In genomic region chr6:37303891-37304503, GRCh38 we compare ENCODE assay signal across 9 cellular contexts. TPM values are rescaled to one million over a fixed set of nuclear protein-coding genes. Genes with fewer than 3 reads are reported as not detected.
A peak's percentile ranks its signal among the peaks of the same experiment; 100 is the strongest.
DNase-seq lines count a peak whose midpoint lies in the region; ATAC-seq, FAIRE-seq and TF ChIP-seq lines count a peak whose summit lies in the region.
"Had no signal": no experiment of that assay in that cellular context is flagged by ENCODE, and none has a peak within 500 bp of the region (broad histone marks: within the 10 kb centered on the region; RNA-seq: fewer than 3 reads in every experiment).

No MANE protein-coding gene starts in this region.

- peak; percentile 52 for DNase-seq in activated naive CD4-positive, alpha-beta T cell treated with anti-CD3 and anti-CD28 coated beads for 36 hours
- DNase-seq in activated naive CD4-positive, alpha-beta T cell treated with anti-CD3 and anti-CD28 coated beads, Interleukin-2, amount 50 U/mL, for 16 hours: no peak
- DNase-seq in NB4 (ENCODE audit: low read depth) (peak; percentile 51), MCF 10A (ENCODE audit: unreplicated experiment) (peak; percentile 52), HepG2 (ENCODE audit: low spot score) (peak; percentile 36), GOT3 (lab: John Stamatoyannopoulos, UW) (no peak)

- H3K4me2 ChIP-seq in HepG2 (ENCODE audit: low read depth, low read length): no peak overlapping the region

- no peaks in the 10 kb centered on the region for H3K9me3 ChIP-seq in HepG2 (ENCODE audit: low read length)

- TF ChIP-seq EP300 in HepG2 (IDR thresholded peaks at IDR 0.05; ENCODE audit: low read depth in 2 of 2, low read length in 2 of 2): no peak
- no peak for TF ChIP-seq EP300 in HepG2 (CRISPR knock-in tag; IDR thresholded peaks at IDR 0.05; ENCODE audit: borderline replicate concordance)

- CTCF ChIA-PET in activated naive CD4-positive, alpha-beta T cell treated with anti-CD3 and anti-CD28 coated beads for 36 hours (lab: Charles Lee): interaction anchor here (0.8 kb wide), 1 partner anchor 22 kb away, joined by 4 read pairs; no protein-coding TSS in a partner anchor
- CTCF ChIA-PET in MCF 10A (lab: Yijun Ruan, JAX): interaction anchor here (0.5 to 2.4 kb wide), 12 partner anchors 10 to 1528 kb away, joined by 3 to 15 read pairs (median 4); no protein-coding TSS in a partner anchor
- CTCF ChIA-PET in HepG2 (lab: Yijun Ruan, JAX; ENCODE audit: low intra/inter-chr PET ratio, low total read pairs): interaction anchor here (1.4 kb wide), 1 partner anchor 11 kb away, joined by 3 read pairs; no protein-coding TSS in a partner anchor

- FAIRE-seq in HepG2 (lab: Jason Lieb, UNC): peak; percentile 74

- intact Hi-C loops in activated naive CD4-positive, alpha-beta T cell treated with anti-CD3 and anti-CD28 coated beads for 36 hours (cut with micrococcal nuclease): no loop called here
- intact Hi-C loops in MCF 10A (cut with micrococcal nuclease): no loop called here
- intact Hi-C loops in HepG2 (cut with micrococcal nuclease; ENCODE audit: unreplicated experiment): no loop called here

- no peak overlapping the region for H3K27ac Mint-ChIP-seq in activated naive CD4-positive, alpha-beta T cell treated with anti-CD3 and anti-CD28 coated beads for 36 hours
- peak overlapping the region; percentile 57 for H3K27ac Mint-ChIP-seq in MCF 10A (ENCODE audit: low read depth, unreplicated experiment)

- TF ChIP-seq RAD21 in HepG2 (CRISPR knock-in tag; IDR thresholded peaks at IDR 0.05): no peak

- TF ChIP-seq CTCF in NB4 (IDR thresholded peaks at IDR 0.05; ENCODE audit: low read depth, low read length): peak; percentile 71
- TF ChIP-seq CTCF in MCF 10A (IDR thresholded peaks at IDR 0.05; ENCODE audit: unreplicated experiment): peak; percentile 30
- TF ChIP-seq CTCF in HepG2 (CRISPR knock-in tag; IDR thresholded peaks at IDR 0.05): peak; percentile 73

- no peaks in the 10 kb centered on the region for H3K4me1 ChIP-seq in HepG2 (ENCODE audit: insufficient read depth, low read length)

- TF ChIP-seq POLR2A in NB4 (IDR thresholded peaks at IDR 0.05; ENCODE audit: extremely low read depth, insufficient read length) (no peak), HepG2 (IDR thresholded peaks at IDR 0.05; ENCODE audit: insufficient read depth in 1 of 2, low read depth in 2 of 2, low read length in 2 of 2) (no peak)

- no peak overlapping the region for H3K9ac ChIP-seq in HepG2 (ENCODE audit: insufficient read depth, low read depth, low read length)

- no peak overlapping the region for H3K4me3 Mint-ChIP-seq in activated naive CD4-positive, alpha-beta T cell treated with anti-CD3 and anti-CD28 coated beads for 36 hours
- H3K4me3 Mint-ChIP-seq in MCF 10A (ENCODE audit: unreplicated experiment): no peak overlapping the region
- H3K4me3 Mint-ChIP-seq: dendritic cell treated with granulocyte-macrophage colony-stimulating factor and Interleukin-4, amounts not matched to agents 40 ng/mL and 50 ng/mL, for 4 days had no signal

- H4K20me1 ChIP-seq in HepG2 (ENCODE audit: insufficient read depth, low read length): no peaks in the 10 kb centered on the region

- no peaks in the 10 kb centered on the region for H3K79me2 ChIP-seq in HepG2 (ENCODE audit: insufficient read depth, low read length)

- POLR2A ChIA-PET in MCF 10A (lab: Yijun Ruan, JAX) (interaction anchor here (1.4 kb wide), 1 partner anchor 46 kb away, joined by 3 read pairs; the partner anchor contains the start of genes TBC1D22B and TMEM217), HepG2 (lab: Yijun Ruan, JAX) (no interaction called here)

- 79% methylated on average over 3 of the region's 3 CpGs for WGBS in HepG2 (ENCODE audit: low lambda C conversion rate)

- H3K27ac ChIP-seq in HepG2 (ENCODE audit: extremely low read length, insufficient read depth, low read length): no peak overlapping the region

- peaks cover 13% of the 10 kb centered on the region for H3K36me3 Mint-ChIP-seq in activated naive CD4-positive, alpha-beta T cell treated with anti-CD3 and anti-CD28 coated beads for 36 hours (ENCODE audit: low read depth)
- peaks cover 44% of the 10 kb centered on the region for H3K36me3 Mint-ChIP-seq in MCF 10A (ENCODE audit: insufficient read depth, unreplicated experiment)

- no peaks in the 10 kb centered on the region for H3K27me3 ChIP-seq in HepG2 (ENCODE audit: control insufficient read depth in 1 of 2, insufficient read depth in 2 of 2, low read length in 2 of 2)

- H3K4me3 ChIP-seq in NB4 (ENCODE audit: low read depth, low read length): no peak overlapping the region
- no peak overlapping the region for H3K4me3 ChIP-seq in HepG2 (replicated peaks in 1 of 3; ENCODE audit: insufficient read depth in 1 of 3, low read depth in 2 of 3, low read length in 3 of 3)

- H3K27me3 Mint-ChIP-seq in activated naive CD4-positive, alpha-beta T cell treated with anti-CD3 and anti-CD28 coated beads for 36 hours (ENCODE audit: low read depth): no peaks in the 10 kb centered on the region
- H3K27me3 Mint-ChIP-seq in MCF 10A (ENCODE audit: insufficient read depth, unreplicated experiment): no peaks in the 10 kb centered on the region
- H3K27me3 Mint-ChIP-seq: dendritic cell treated with granulocyte-macrophage colony-stimulating factor and Interleukin-4, amounts not matched to agents 40 ng/mL and 50 ng/mL, for 4 days had no signal

- no peaks in the 10 kb centered on the region for H3K9me3 Mint-ChIP-seq in activated naive CD4-positive, alpha-beta T cell treated with anti-CD3 and anti-CD28 coated beads for 36 hours
- no peaks in the 10 kb centered on the region for H3K9me3 Mint-ChIP-seq in MCF 10A (ENCODE audit: unreplicated experiment)
- H3K9me3 Mint-ChIP-seq: dendritic cell treated with granulocyte-macrophage colony-stimulating factor and Interleukin-4, amounts not matched to agents 40 ng/mL and 50 ng/mL, for 4 days had no signal

- ATAC-seq in HepG2: peak; percentile 85
- no peak for ATAC-seq in HG03175 (IDR thresholded peaks at IDR 0.05; ENCODE audit: unreplicated experiment)
- ATAC-seq in GM21717 (IDR thresholded peaks at IDR 0.05; ENCODE audit: unreplicated experiment): no peak

- peaks cover 17 to 50% of the 10 kb centered on the region in 2 experiments; a peak in 4 of 5 replicates for H3K36me3 ChIP-seq in HepG2 (replicated peaks in 1 of 2; ENCODE audit: control insufficient read depth in 1 of 2, insufficient read depth in 2 of 2, low read length in 2 of 2)

- H2AFZ ChIP-seq in HepG2 (ENCODE audit: low read length): no peak overlapping the region

- in situ Hi-C loops in HepG2 (cut with HindIII; ENCODE audit: extremely low pct_ligation_motif_present, low pct_unique_long_range_greater_than_20kb): no loop called here

- no peaks in the 10 kb centered on the region for H3K4me1 Mint-ChIP-seq in activated naive CD4-positive, alpha-beta T cell treated with anti-CD3 and anti-CD28 coated beads for 36 hours (ENCODE audit: low read depth)
- no peaks in the 10 kb centered on the region for H3K4me1 Mint-ChIP-seq in MCF 10A (ENCODE audit: insufficient read depth, unreplicated experiment)

- BruUV-seq in MCF 10A (replicated peaks; lab: Mats Ljungman, UMichigan): no TSS peak
- BruUV-seq in HepG2 (replicated peaks; lab: Mats Ljungman, UMichigan): no TSS peak

RNA-seq across cellular contexts. Expression of gene TMEM217, which starts 46.1 kb away (rescaled TPM):
- under 1 TPM; 0.81 to 0.95 TPM for total RNA-seq in activated naive CD4-positive, alpha-beta T cell treated with anti-CD3 and anti-CD28 coated beads for 36 hours
- 3.2 and 4.6 TPM in 2 replicates for total RNA-seq in MCF 10A (2022)
- 1.6 and 3.4 TPM in 2 replicates for total RNA-seq in HepG2 (2016; rRNA removed; fragmentation: Illumina TruSeq; extraction: Trizol)
- total RNA-seq in HepG2 (2016; cell fraction: cytosol; rRNA removed; fragmentation: Illumina TruSeq; extraction: Trizol; ENCODE audit: low read depth): 1.1 and 2.0 TPM in 2 replicates
- total RNA-seq in HepG2 (2016; cell fraction: insoluble cytoplasmic fraction; rRNA removed; fragmentation: Illumina TruSeq; extraction: Trizol): 1.9 and 2.0 TPM in 2 replicates
- total RNA-seq in HepG2 (2016; cell fraction: membrane; rRNA removed; fragmentation: Illumina TruSeq; extraction: Trizol): 1.5 and 2.6 TPM in 2 replicates
- 3.4 and 4.3 TPM in 2 replicates for total RNA-seq in HepG2 (2016; cell fraction: nucleus; rRNA removed; fragmentation: Illumina TruSeq; extraction: Trizol)
- 1.8 and 2.3 TPM in 2 replicates for polyA plus RNA-seq in HepG2 (2011; rRNA removed)
- 1.2 and 1.8 TPM in 2 replicates for polyA plus RNA-seq in HepG2 (2011; cell fraction: cytosol; rRNA removed)
- 0.56 and 0.92 TPM in 2 replicates for polyA plus RNA-seq in HepG2 (2011; cell fraction: nucleus; rRNA removed)
- 1.3 and 1.5 TPM in 2 replicates for polyA plus RNA-seq in HepG2 (2012)
- 0.25 and 0.40 TPM in 2 replicates for polyA plus RNA-seq in HepG2 (2016; cell fraction: cytosol; fragmentation: Illumina TruSeq; extraction: Trizol; ENCODE audit: low read depth)
- 2.7 and 3.0 TPM in 2 replicates for polyA plus RNA-seq in HepG2 (2016; cell fraction: insoluble cytoplasmic fraction; fragmentation: Illumina TruSeq; extraction: Trizol; ENCODE audit: low read depth)
- 0.95 and 1.4 TPM in 2 replicates for polyA plus RNA-seq in HepG2 (2016; cell fraction: membrane; fragmentation: Illumina TruSeq; extraction: Trizol; ENCODE audit: low read depth)
- 2.9 and 4.5 TPM in 2 replicates for polyA plus RNA-seq in HepG2 (2016; cell fraction: nucleus; fragmentation: Illumina TruSeq; extraction: Trizol; ENCODE audit: insufficient read depth, low read depth)
- polyA minus RNA-seq in HepG2 (2011; rRNA and poly(A)+ RNA removed; ENCODE audit: low replicate concordance): 1.7 and 2.2 TPM in 2 replicates
- polyA minus RNA-seq in HepG2 (2011; cell fraction: cytosol; rRNA and poly(A)+ RNA removed): 0.97 and 2.3 TPM in 2 replicates
- 2.1 and 2.7 TPM in 2 replicates for polyA minus RNA-seq in HepG2 (2011; cell fraction: nucleus; rRNA and poly(A)+ RNA removed)

RNA-seq across cellular contexts. Expression of gene TBC1D22B, which starts 46.4 kb away (rescaled TPM):
- total RNA-seq in activated naive CD4-positive, alpha-beta T cell treated with anti-CD3 and anti-CD28 coated beads for 36 hours: 10 to 100 TPM; 13.4 to 15.1 TPM
- total RNA-seq in MCF 10A (2022): 12.9 and 14.6 TPM in 2 replicates
- 12.9 and 15.5 TPM in 2 replicates for total RNA-seq in HepG2 (2016; rRNA removed; fragmentation: Illumina TruSeq; extraction: Trizol)
- total RNA-seq in HepG2 (2016; cell fraction: cytosol; rRNA removed; fragmentation: Illumina TruSeq; extraction: Trizol; ENCODE audit: low read depth): 5.1 and 5.5 TPM in 2 replicates
- 12.5 and 13.1 TPM in 2 replicates for total RNA-seq in HepG2 (2016; cell fraction: insoluble cytoplasmic fraction; rRNA removed; fragmentation: Illumina TruSeq; extraction: Trizol)
- total RNA-seq in HepG2 (2016; cell fraction: membrane; rRNA removed; fragmentation: Illumina TruSeq; extraction: Trizol): 18.5 and 19.2 TPM in 2 replicates
- 11.0 and 12.8 TPM in 2 replicates for total RNA-seq in HepG2 (2016; cell fraction: nucleus; rRNA removed; fragmentation: Illumina TruSeq; extraction: Trizol)
- 8.4 and 9.7 TPM in 2 replicates for polyA plus RNA-seq in HepG2 (2011; rRNA removed)
- polyA plus RNA-seq in HepG2 (2011; cell fraction: cytosol; rRNA removed): 9.7 and 10.3 TPM in 2 replicates
- 10.9 and 11.1 TPM in 2 replicates for polyA plus RNA-seq in HepG2 (2011; cell fraction: nucleus; rRNA removed)
- 10.9 and 11.4 TPM in 2 replicates for polyA plus RNA-seq in HepG2 (2012)
- 4.7 and 5.3 TPM in 2 replicates for polyA plus RNA-seq in HepG2 (2016; cell fraction: cytosol; fragmentation: Illumina TruSeq; extraction: Trizol; ENCODE audit: low read depth)
- 17.4 and 20.4 TPM in 2 replicates for polyA plus RNA-seq in HepG2 (2016; cell fraction: insoluble cytoplasmic fraction; fragmentation: Illumina TruSeq; extraction: Trizol; ENCODE audit: low read depth)
- 15.4 and 16.5 TPM in 2 replicates for polyA plus RNA-seq in HepG2 (2016; cell fraction: membrane; fragmentation: Illumina TruSeq; extraction: Trizol; ENCODE audit: low read depth)
- polyA plus RNA-seq in HepG2 (2016; cell fraction: nucleus; fragmentation: Illumina TruSeq; extraction: Trizol; ENCODE audit: insufficient read depth, low read depth): 20.1 and 21.3 TPM in 2 replicates
- polyA minus RNA-seq in HepG2 (2011; rRNA and poly(A)+ RNA removed; ENCODE audit: low replicate concordance): 5.2 and 8.5 TPM in 2 replicates
- 4.5 and 5.4 TPM in 2 replicates for polyA minus RNA-seq in HepG2 (2011; cell fraction: cytosol; rRNA and poly(A)+ RNA removed)
- 10.0 and 11.3 TPM in 2 replicates for polyA minus RNA-seq in HepG2 (2011; cell fraction: nucleus; rRNA and poly(A)+ RNA removed)

RNA-seq across cellular contexts. Expression of gene RNF8, which starts 49.8 kb away (rescaled TPM):
- total RNA-seq in activated naive CD4-positive, alpha-beta T cell treated with anti-CD3 and anti-CD28 coated beads for 36 hours: 10 to 100 TPM; 18.6 to 19.4 TPM
- total RNA-seq in MCF 10A (2022) (22.0 and 23.4 TPM in 2 replicates), HepG2 (2016; rRNA removed; fragmentation: Illumina TruSeq; extraction: Trizol) (47.6 and 65.7 TPM in 2 replicates)
- 16.8 and 18.5 TPM in 2 replicates for total RNA-seq in HepG2 (2016; cell fraction: cytosol; rRNA removed; fragmentation: Illumina TruSeq; extraction: Trizol; ENCODE audit: low read depth)
- 50.2 and 62.5 TPM in 2 replicates for total RNA-seq in HepG2 (2016; cell fraction: insoluble cytoplasmic fraction; rRNA removed; fragmentation: Illumina TruSeq; extraction: Trizol)
- 49.0 and 52.6 TPM in 2 replicates for total RNA-seq in HepG2 (2016; cell fraction: membrane; rRNA removed; fragmentation: Illumina TruSeq; extraction: Trizol)
- 23.5 and 26.1 TPM in 2 replicates for total RNA-seq in HepG2 (2016; cell fraction: nucleus; rRNA removed; fragmentation: Illumina TruSeq; extraction: Trizol)
- 18.1 and 21.8 TPM in 2 replicates for polyA plus RNA-seq in HepG2 (2011; rRNA removed)
- 14.6 and 17.3 TPM in 2 replicates for polyA plus RNA-seq in HepG2 (2011; cell fraction: cytosol; rRNA removed)
- polyA plus RNA-seq in HepG2 (2011; cell fraction: nucleus; rRNA removed): 9.4 and 14.3 TPM in 2 replicates
- 24.3 and 28.0 TPM in 2 replicates for polyA plus RNA-seq in HepG2 (2012)
- 17.6 and 20.1 TPM in 2 replicates for polyA plus RNA-seq in HepG2 (2016; cell fraction: cytosol; fragmentation: Illumina TruSeq; extraction: Trizol; ENCODE audit: low read depth)
- polyA plus RNA-seq in HepG2 (2016; cell fraction: insoluble cytoplasmic fraction; fragmentation: Illumina TruSeq; extraction: Trizol; ENCODE audit: low read depth): 63.7 and 63.8 TPM in 2 replicates
- 35.4 and 37.9 TPM in 2 replicates for polyA plus RNA-seq in HepG2 (2016; cell fraction: membrane; fragmentation: Illumina TruSeq; extraction: Trizol; ENCODE audit: low read depth)
- polyA plus RNA-seq in HepG2 (2016; cell fraction: nucleus; fragmentation: Illumina TruSeq; extraction: Trizol; ENCODE audit: insufficient read depth, low read depth): 31.4 and 32.1 TPM in 2 replicates
- polyA minus RNA-seq in HepG2 (2011; rRNA and poly(A)+ RNA removed; ENCODE audit: low replicate concordance): 3.9 and 9.7 TPM in 2 replicates
- polyA minus RNA-seq in HepG2 (2011; cell fraction: cytosol; rRNA and poly(A)+ RNA removed): 11.1 and 11.7 TPM in 2 replicates
- polyA minus RNA-seq in HepG2 (2011; cell fraction: nucleus; rRNA and poly(A)+ RNA removed): 15.8 and 22.9 TPM in 2 replicates

Comparison
In these comparisons a context has a peak if more than half of its experiments do, and no peak if none do; other contexts are left out.
1. DNase-seq: peak in activated naive CD4-positive, alpha-beta T cell treated with anti-CD3 and anti-CD28 coated beads for 36 hours (single experiment), NB4 (single experiment), MCF 10A (single experiment) and HepG2 (single experiment); none in activated naive CD4-positive, alpha-beta T cell treated with anti-CD3 and anti-CD28 coated beads, Interleukin-2, amount 50 U/mL, for 16 hours (single experiment) and GOT3 (single experiment).
2. Peak in every context shown above with its lines, with median percentiles within 50 percentile points of each other: CTCF ChIP-seq.